Comparison of ENCODE assay signal across 8 cellular contexts in genomic region chr17:57247261-57247660, GRCh38.
"Had no signal": no experiment of that assay in that cellular context is flagged by ENCODE, and none has a peak within 500 bp of the region (broad histone marks: within the 10 kb centered on the region; RNA-seq: fewer than 3 reads in every experiment).

No MANE protein-coding gene starts in this region.

- DNase-seq: GM23248, GOT3, H7, H9, HCEC 1CT, HFFc6 had no signal

- H3K4me3 Mint-ChIP-seq: GM23338, H9, HFFc6 had no signal

- H3K27ac Mint-ChIP-seq: GM23338, H9, HFFc6 had no signal

- H3K36me3 ChIP-seq: HAP-1 had no signal

- H3K4me3 ChIP-seq: GM23248, GM23338, HAP-1 had no signal

- H3K27ac ChIP-seq: GM23248 had no signal

- H3K4me1 ChIP-seq: HAP-1 had no signal
